Comparison of ENCODE assay signal across 8 cellular contexts in the genomic region with DNA sequence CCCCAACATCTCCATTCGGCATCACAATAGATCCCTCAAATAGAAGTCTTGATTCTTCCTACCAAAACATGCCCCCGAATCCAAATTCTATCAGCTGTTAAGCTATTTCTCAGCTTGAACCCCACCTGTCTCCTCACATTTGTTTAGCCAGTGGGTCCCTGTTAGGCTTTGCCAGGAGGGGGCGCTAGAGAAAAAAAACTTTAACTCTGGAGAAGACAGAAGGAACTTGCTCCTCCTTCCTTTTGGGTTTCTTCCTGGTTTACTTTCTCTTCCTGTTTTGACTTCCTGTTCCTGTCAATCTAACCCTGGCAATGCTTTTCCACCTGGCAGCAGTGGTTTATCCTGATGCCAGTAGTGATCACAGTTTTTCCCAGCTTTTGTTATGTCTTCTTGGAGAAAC.
DNase-seq lines count a peak whose midpoint lies in the region; ATAC-seq and TF ChIP-seq lines count a peak whose summit lies in the region.

No MANE protein-coding gene starts in this region.

- H3K36me3 ChIP-seq in left lung, result no peaks in the 10 kb centered on the region

- no peak for TF ChIP-seq POLR2A in lower leg skin (IDR thresholded peaks at IDR 0.05)

- CTCF ChIA-PET in activated CD4-positive, alpha-beta memory T cell treated with anti-CD3 and anti-CD28 coated beads, Interleukin-2, amount 10 ng/mL, durations not matched to agents 7 days and 5 days (lab: Charles Lee), result interaction anchor here (0.6 to 1.5 kb wide), 3 partner anchors 9 to 231 kb away, joined by 3 to 9 read pairs (median 3); no protein-coding TSS in a partner anchor

- ATAC-seq in left lung (peak; percentile 33), GM18498 (IDR thresholded peaks at IDR 0.05; ENCODE audit: unreplicated experiment) (no peak)

- no peak overlapping the region for H3K27ac Mint-ChIP-seq in activated CD4-positive, alpha-beta T cell treated with anti-CD3 and anti-CD28 coated beads, Interleukin-2, amount 10 ng/mL, durations not matched to agents 24 days and 14 days
- H3K27ac Mint-ChIP-seq in activated CD4-positive, alpha-beta memory T cell treated with anti-CD3 and anti-CD28 coated beads, Interleukin-2, amount 10 ng/mL, durations not matched to agents 7 days and 5 days, result no peak overlapping the region

- H3K36me3 Mint-ChIP-seq in activated CD4-positive, alpha-beta T cell treated with anti-CD3 and anti-CD28 coated beads, Interleukin-2, amount 10 ng/mL, durations not matched to agents 24 days and 14 days (ENCODE audit: low read depth), result no peaks in the 10 kb centered on the region
- no peaks in the 10 kb centered on the region for H3K36me3 Mint-ChIP-seq in activated CD4-positive, alpha-beta memory T cell treated with anti-CD3 and anti-CD28 coated beads, Interleukin-2, amount 10 ng/mL, durations not matched to agents 7 days and 5 days (ENCODE audit: low read depth)

- intact Hi-C loops in activated CD4-positive, alpha-beta T cell treated with anti-CD3 and anti-CD28 coated beads, Interleukin-2, amount 10 ng/mL, durations not matched to agents 24 days and 14 days (cut with micrococcal nuclease), result no loop called here
- intact Hi-C loops in left lung (cut with DNase I) (no loop called here), lower leg skin (cut with DNase I; ENCODE audit: low total_unique reads) (no loop called here)

- peaks cover 4% of the 10 kb centered on the region for H3K9me3 Mint-ChIP-seq in activated CD4-positive, alpha-beta T cell treated with anti-CD3 and anti-CD28 coated beads, Interleukin-2, amount 10 ng/mL, durations not matched to agents 24 days and 14 days
- H3K9me3 Mint-ChIP-seq in activated CD4-positive, alpha-beta memory T cell treated with anti-CD3 and anti-CD28 coated beads, Interleukin-2, amount 10 ng/mL, durations not matched to agents 7 days and 5 days, result no peaks in the 10 kb centered on the region

- H3K27me3 ChIP-seq in left lung, result no peaks in the 10 kb centered on the region

- peaks cover 0 to 6% of the 10 kb centered on the region in 2 donors for H3K9me3 ChIP-seq in left lung

- no peaks in the 10 kb centered on the region for H3K4me1 ChIP-seq in left lung

- no peaks in the 10 kb centered on the region for H3K27me3 Mint-ChIP-seq in activated CD4-positive, alpha-beta T cell treated with anti-CD3 and anti-CD28 coated beads, Interleukin-2, amount 10 ng/mL, durations not matched to agents 24 days and 14 days
- no peaks in the 10 kb centered on the region for H3K27me3 Mint-ChIP-seq in activated CD4-positive, alpha-beta memory T cell treated with anti-CD3 and anti-CD28 coated beads, Interleukin-2, amount 10 ng/mL, durations not matched to agents 7 days and 5 days

- H3K4me3 ChIP-seq in left lung, result no peak overlapping the region
- H3K4me3 ChIP-seq in lower leg skin (ENCODE audit: low read depth, poor library complexity, severe bottlenecking), result no peak overlapping the region

- POLR2A ChIA-PET in activated CD4-positive, alpha-beta memory T cell treated with anti-CD3 and anti-CD28 coated beads, Interleukin-2, amount 10 ng/mL, durations not matched to agents 7 days and 5 days (lab: Charles Lee), result no interaction called here

- no peak overlapping the region for H3K27ac ChIP-seq in left lung

- DNase-seq in activated CD4-positive, alpha-beta T cell treated with anti-CD3 and anti-CD28 coated beads, Interleukin-2, amount 10 ng/mL, durations not matched to agents 24 days and 14 days, result peak; percentile 63
- DNase-seq in activated CD4-positive, alpha-beta T cell treated with anti-CD3 and anti-CD28 coated beads for 1 hour, result no peak
- peak; percentile 63 for DNase-seq in M059J (ENCODE audit: low read depth)
- peak; percentile 26 for DNase-seq in activated CD4-positive, alpha-beta memory T cell treated with anti-CD3 and anti-CD28 coated beads, Interleukin-2, amount 10 ng/mL, durations not matched to agents 7 days and 5 days
- DNase-seq in left lung, result no peak
- no peak for DNase-seq in mucosa of gallbladder (ENCODE audit: low spot score)
- DNase-seq in lower leg skin (ENCODE audit: low spot score in 2 of 2), result no peak

- H3K4me1 Mint-ChIP-seq in activated CD4-positive, alpha-beta T cell treated with anti-CD3 and anti-CD28 coated beads, Interleukin-2, amount 10 ng/mL, durations not matched to agents 24 days and 14 days, result no peaks in the 10 kb centered on the region
- no peaks in the 10 kb centered on the region for H3K4me1 Mint-ChIP-seq in activated CD4-positive, alpha-beta memory T cell treated with anti-CD3 and anti-CD28 coated beads, Interleukin-2, amount 10 ng/mL, durations not matched to agents 7 days and 5 days

- no peak overlapping the region for H3K4me3 Mint-ChIP-seq in activated CD4-positive, alpha-beta T cell treated with anti-CD3 and anti-CD28 coated beads, Interleukin-2, amount 10 ng/mL, durations not matched to agents 24 days and 14 days
- H3K4me3 Mint-ChIP-seq in activated CD4-positive, alpha-beta memory T cell treated with anti-CD3 and anti-CD28 coated beads, Interleukin-2, amount 10 ng/mL, durations not matched to agents 7 days and 5 days, result no peak overlapping the region

- WGBS in lower leg skin, 2 donors, result 60 to 63% methylated on average over 3 of the region's 3 CpGs

- TF ChIP-seq CTCF in left lung (IDR thresholded peaks at IDR 0.05) (peak in 1 of 2 donors; percentile 38), lower leg skin (IDR thresholded peaks at IDR 0.05) (no peak)

Comparison
In these comparisons a context has a peak if more than half of its experiments do, and no peak if none do; other contexts are left out.
1. DNase-seq: peak in activated CD4-positive, alpha-beta T cell treated with anti-CD3 and anti-CD28 coated beads, Interleukin-2, amount 10 ng/mL, durations not matched to agents 24 days and 14 days (single experiment), M059J (single experiment) and activated CD4-positive, alpha-beta memory T cell treated with anti-CD3 and anti-CD28 coated beads, Interleukin-2, amount 10 ng/mL, durations not matched to agents 7 days and 5 days (single experiment); none in activated CD4-positive, alpha-beta T cell treated with anti-CD3 and anti-CD28 coated beads for 1 hour (single experiment), left lung (0 of 2), mucosa of gallbladder (single experiment) and lower leg skin (0 of 2).